ENCODE assay signal across 1 cellular context in the genomic region with DNA sequence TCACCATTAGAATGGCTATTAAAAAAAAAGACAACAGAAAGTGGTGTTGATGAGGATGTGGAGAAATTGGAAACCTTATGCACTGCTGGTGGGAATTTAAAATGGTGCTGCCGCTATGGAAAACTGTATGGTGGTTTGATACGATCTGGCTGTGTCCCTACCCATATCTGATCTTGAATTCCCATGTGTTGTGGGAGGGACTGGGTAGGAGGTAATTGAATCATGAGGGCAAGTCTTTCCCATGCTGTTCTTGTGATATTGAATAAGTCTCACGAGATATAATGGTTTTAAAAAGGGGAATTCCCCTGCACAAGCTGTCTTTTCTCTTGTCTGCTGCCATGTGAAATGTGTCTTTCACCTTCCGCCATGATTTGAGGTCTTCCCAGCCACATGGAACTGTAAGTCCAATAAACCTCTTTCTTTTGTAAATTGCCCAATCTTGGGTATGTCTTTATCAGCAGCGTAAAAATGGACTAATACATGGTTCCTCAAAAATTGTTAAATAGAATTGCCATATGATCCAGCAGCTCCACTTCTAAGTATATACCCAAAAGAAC.
TF ChIP-seq lines count a peak whose summit lies in the region.

No MANE protein-coding gene starts in this region.

TF ChIP-seq in GM12891, 5 proteins besides CTCF, POLR2A, EP300 and RAD21 (continued from another document):
- TF ChIP-seq SPI1 (IDR thresholded peaks at IDR 0.05; ENCODE audit: low read depth, low read length) (no peak), POLR2AphosphoS5 (IDR thresholded peaks at IDR 0.05; ENCODE audit: low read depth, low read length) (no peak), POU2F2 (IDR thresholded peaks at IDR 0.05; ENCODE audit: low read depth, low read length) (no peak)
